Comparison of ENCODE assay signal across 8 cellular contexts in the genomic region with DNA sequence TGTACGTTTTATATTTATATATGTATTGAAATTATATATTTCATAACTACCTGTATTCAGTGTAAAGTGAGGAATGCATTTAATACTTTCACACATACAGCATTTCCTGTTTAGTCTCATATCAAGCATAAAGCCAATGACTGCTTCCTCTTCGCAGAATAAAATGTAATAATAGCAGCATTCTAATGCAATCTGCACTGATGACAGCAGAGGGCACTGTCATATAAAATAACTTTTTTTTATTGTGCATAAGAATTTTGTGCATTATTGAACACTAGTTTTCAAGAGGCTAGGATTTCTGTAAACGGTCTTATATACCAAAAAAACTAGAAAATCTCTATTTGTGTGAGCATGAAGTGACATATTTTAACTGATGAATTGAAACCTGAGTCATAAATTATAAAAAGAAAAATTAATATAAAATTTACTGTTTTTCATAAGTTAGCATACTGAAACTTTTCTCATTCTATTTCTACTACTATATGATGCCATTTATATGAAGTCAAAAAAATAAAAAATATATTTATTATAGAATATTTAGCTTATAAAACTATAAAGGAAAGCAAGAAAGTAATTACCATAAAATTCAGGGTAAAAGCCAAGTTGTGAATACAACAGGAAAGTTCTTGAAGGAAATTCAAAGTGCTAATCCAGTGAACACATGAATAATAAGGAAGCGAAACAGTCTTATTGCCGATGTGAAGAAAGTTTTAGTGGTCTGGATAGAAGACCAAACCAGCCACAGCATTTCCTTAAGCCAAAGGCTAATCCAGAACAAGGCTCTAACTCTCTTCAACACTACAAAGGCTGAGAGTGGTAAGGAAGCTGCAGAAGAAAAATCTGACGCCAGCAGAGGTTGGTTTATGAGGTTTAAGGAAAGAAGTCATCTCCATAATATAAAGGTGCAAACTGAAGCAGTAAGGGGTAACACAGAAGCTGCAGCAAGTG. TPM values are rescaled to one million over a fixed set of nuclear protein-coding genes. Genes with fewer than 3 reads are reported as not detected.
DNase-seq lines count a peak whose midpoint lies in the region; ATAC-seq lines count a peak whose summit lies in the region.

No MANE protein-coding gene starts in this region.

- peak; percentile 80 for ATAC-seq in GM21367 (IDR thresholded peaks at IDR 0.05; ENCODE audit: unreplicated experiment)

- DNase-seq in EL (peak; percentile 52), HS-27A (ENCODE audit: low read depth) (peak; percentile 24), SK-MEL-5 (ENCODE audit: low read depth, low spot score) (peak; percentile 69), brain pericyte (ENCODE audit: low read depth, low spot score) (peak; percentile 21), kidney glomerular epithelial cell (lab: John Stamatoyannopoulos, UW) (peak; percentile 63), ecto neural progenitor cell (ENCODE audit: low spot score) (no peak)
- DNase-seq in stimulated activated CD8-positive, alpha-beta memory T cell treated with anti-CD3 and anti-CD28 coated beads, Interleukin-4, amount 100 ng/mL, for 48 hours, result peak; percentile 47

- in situ Hi-C loops in SK-MEL-5 (cut with HindIII; ENCODE audit: low pct_unique_long_range_greater_than_20kb, low sequenced_read_pairs), result no loop called here

RNA-seq across cellular contexts. Expression of gene RNF146, which starts 36.3 kb away (rescaled TPM):
- total RNA-seq in SK-MEL-5 (2014; rRNA removed; shearing (Covaris generic)), result 21.6 and 22.3 TPM in 2 replicates
- 18.4 and 24.5 TPM in 2 replicates for polyA plus RNA-seq in SK-MEL-5 (2015; cell fraction: cytosol; rRNA removed)
- 148 and 160 TPM in 2 replicates for polyA plus RNA-seq in SK-MEL-5 (2015; cell fraction: nucleus; rRNA removed)

RNA-seq across cellular contexts. Expression of gene ECHDC1, which starts 40.4 kb away (rescaled TPM):
- 52.8 and 57.3 TPM in 2 replicates for total RNA-seq in SK-MEL-5 (2014; rRNA removed; shearing (Covaris generic))
- 43.8 and 60.5 TPM in 2 replicates for polyA plus RNA-seq in SK-MEL-5 (2015; cell fraction: cytosol; rRNA removed)
- 34.2 and 34.9 TPM in 2 replicates for polyA plus RNA-seq in SK-MEL-5 (2015; cell fraction: nucleus; rRNA removed)
